Comparison of ENCODE assay signal across 27 cellular contexts in genomic region chr5:72273547-72273946, GRCh38.
"Had no signal": no experiment of that assay in that cellular context is flagged by ENCODE, and none has a peak within 500 bp of the region (broad histone marks: within the 10 kb centered on the region; RNA-seq: fewer than 3 reads in every experiment).

No MANE protein-coding gene starts in this region.

- H2AFZ ChIP-seq: parathyroid adenoma had no signal

- H3K4me3 Mint-ChIP-seq: immature natural killer cell; naive thymus-derived CD8-positive, alpha-beta T cell; nephron; neural crest cell; stimulated activated naive B cell treated with anti-CD40 and anti-IgM and Interleukin-4, amounts not matched to agents 10 μg/mL and 1 μg/mL and 100 μg/mL, for 72 hours; stimulated activated naive CD8-positive, alpha-beta T cell treated with anti-CD3 and anti-CD28 coated beads, Interleukin-15, Interleukin-2, amounts not matched to agents 100 ng/mL and 50 ng/mL, for 24 hours had no signal

- H3K9me3 ChIP-seq: left lung, lower lobe of right lung, psoas muscle, right lobe of liver, suprapubic skin, thoracic aorta, tibial artery, upper lobe of right lung had no signal

- H3K4me1 ChIP-seq: left lung, lower lobe of right lung, psoas muscle, right lobe of liver, upper lobe of right lung had no signal

- H3K36me3 ChIP-seq: left lung, lower lobe of right lung, thoracic aorta, tibial artery, upper lobe of right lung had no signal

- DNase-seq: hypothalamus; immature natural killer cell; islet precursor cell; kidney glomerular epithelial cell; left colon; left lung; lower lobe of right lung; mammary epithelial cell; mesenchymal stem cell; naive thymus-derived CD8-positive, alpha-beta T cell; nucleus accumbens; psoas muscle; right lobe of liver; stimulated activated CD4-positive, alpha-beta T cell treated with anti-CD3 and anti-CD28 coated beads, Interleukin-12 subunit alpha, Interleukin-12 subunit beta, amount 100 ng/mL, for 4 hours; stimulated activated CD4-positive, alpha-beta T cell treated with anti-CD3 and anti-CD28 coated beads, Interleukin-15, amount 100 ng/mL, for 24 hours; stimulated activated CD4-positive, alpha-beta T cell treated with anti-CD3 and anti-CD28 coated beads, Interleukin-2, amount 100 ng/mL, for 24 hours; stimulated activated CD4-positive, alpha-beta T cell treated with anti-CD3 and anti-CD28 coated beads, Interleukin-4, amount 100 ng/mL, for 1 hour; stimulated activated naive B cell treated with anti-CD40 and anti-IgM and Interleukin-4, amounts not matched to agents 10 μg/mL and 1 μg/mL and 100 μg/mL, for 72 hours; tibial artery; trophoblast cell; upper lobe of right lung had no signal

- H3K9me3 Mint-ChIP-seq: immature natural killer cell; stimulated activated naive CD8-positive, alpha-beta T cell treated with anti-CD3 and anti-CD28 coated beads, Interleukin-15, Interleukin-2, amounts not matched to agents 100 ng/mL and 50 ng/mL, for 24 hours had no signal

- H3K27me3 Mint-ChIP-seq: naive thymus-derived CD8-positive, alpha-beta T cell; stimulated activated naive B cell treated with anti-CD40 and anti-IgM and Interleukin-4, amounts not matched to agents 10 μg/mL and 1 μg/mL and 100 μg/mL, for 72 hours; stimulated activated naive CD8-positive, alpha-beta T cell treated with anti-CD3 and anti-CD28 coated beads, Interleukin-15, Interleukin-2, amounts not matched to agents 100 ng/mL and 50 ng/mL, for 24 hours had no signal

- H3K4me3 ChIP-seq: left lung, lower lobe of right lung, psoas muscle, right lobe of liver, suprapubic skin, thoracic aorta, tibial artery, upper lobe of right lung had no signal

- ATAC-seq: left colon; left lung; lower lobe of right lung; naive thymus-derived CD8-positive, alpha-beta T cell; psoas muscle; right lobe of liver; stimulated activated naive B cell treated with anti-CD40 and anti-IgM and Interleukin-4, amounts not matched to agents 10 μg/mL and 1 μg/mL and 100 μg/mL, for 72 hours; upper lobe of right lung had no signal

- H3K9ac ChIP-seq: parathyroid adenoma had no signal

- H3K27me3 ChIP-seq: left lung, right lobe of liver, suprapubic skin, tibial artery, upper lobe of right lung had no signal

- H3K27ac Mint-ChIP-seq: immature natural killer cell; naive thymus-derived CD8-positive, alpha-beta T cell; nephron; stimulated activated naive B cell treated with anti-CD40 and anti-IgM and Interleukin-4, amounts not matched to agents 10 μg/mL and 1 μg/mL and 100 μg/mL, for 72 hours; stimulated activated naive CD8-positive, alpha-beta T cell treated with anti-CD3 and anti-CD28 coated beads, Interleukin-15, Interleukin-2, amounts not matched to agents 100 ng/mL and 50 ng/mL, for 24 hours had no signal

- H3K27ac ChIP-seq: left lung, lower lobe of right lung, parathyroid adenoma, psoas muscle, right lobe of liver, suprapubic skin, thoracic aorta, upper lobe of right lung had no signal
